In genomic region chr14:69879175-69880047, GRCh38 we compare ENCODE assay signal across 1 cellular context.
TF ChIP-seq lines count a peak whose summit lies in the region.

SMOC1 (plus strand) TSS chr14:69879416; CDS start chr14:69879679, 263 bp downstream.

TF ChIP-seq in HepG2, 621 proteins besides CTCF, POLR2A, EP300 and RAD21 (continued from another document and continues in another):
- TF ChIP-seq PRDM15 (CRISPR knock-in tag; IDR thresholded peaks at IDR 0.05) (no peak), DRAP1 (CRISPR knock-in tag; IDR thresholded peaks at IDR 0.05) (peak; percentile 99), ZNF766 (CRISPR knock-in tag; IDR thresholded peaks at IDR 0.05; ENCODE audit: borderline replicate concordance) (no peak), BCL3 (CRISPR knock-in tag; IDR thresholded peaks at IDR 0.05) (peak; percentile 73), ZNF101 (CRISPR knock-in tag; IDR thresholded peaks at IDR 0.05; ENCODE audit: borderline replicate concordance, low read depth) (no peak), ZNF232 (CRISPR knock-in tag; IDR thresholded peaks at IDR 0.05; ENCODE audit: borderline replicate concordance) (no peak), TBX2 (CRISPR knock-in tag; IDR thresholded peaks at IDR 0.05; ENCODE audit: borderline replicate concordance) (peak; percentile 80), PITX1 (CRISPR knock-in tag; IDR thresholded peaks at IDR 0.05) (no peak), CENPBD1 (CRISPR knock-in tag; IDR thresholded peaks at IDR 0.05; ENCODE audit: borderline replicate concordance, low read depth) (no peak), ZBTB37 (CRISPR knock-in tag; IDR thresholded peaks at IDR 0.05) (no peak), ZNF687 (CRISPR knock-in tag; IDR thresholded peaks at IDR 0.05) (peak; percentile 84), ELF3 (CRISPR knock-in tag; IDR thresholded peaks at IDR 0.05) (peak; percentile 28; the same call in 1 of the 2 replicates), ZNF781 (CRISPR knock-in tag; IDR thresholded peaks at IDR 0.05; ENCODE audit: borderline replicate concordance, not compliant biosample characterization) (no peak), ZNF564 (CRISPR knock-in tag; IDR thresholded peaks at IDR 0.05) (no peak), ZNF543 (CRISPR knock-in tag; IDR thresholded peaks at IDR 0.05) (peak; percentile 71; the same call in 1 of the 2 replicates), ZBTB33 (CRISPR knock-in tag; IDR thresholded peaks at IDR 0.05) (no peak), CBFB (CRISPR knock-in tag; IDR thresholded peaks at IDR 0.05) (peak; percentile 46; the same call in 1 of the 2 replicates), TERF1 (CRISPR knock-in tag; IDR thresholded peaks at IDR 0.05) (no peak), UBTF (CRISPR knock-in tag; IDR thresholded peaks at IDR 0.05) (peak; percentile 82; the same call in 1 of the 2 replicates), ZNF704 (CRISPR knock-in tag; IDR thresholded peaks at IDR 0.05; ENCODE audit: borderline replicate concordance) (no peak; the same call in 1 of the 2 replicates), TP53 (CRISPR knock-in tag; conservative IDR thresholded peaks at IDR 0.05) (no peak), ZNF580 (CRISPR knock-in tag; IDR thresholded peaks at IDR 0.05; ENCODE audit: borderline replicate concordance, low read depth) (no peak), RORA (CRISPR knock-in tag; IDR thresholded peaks at IDR 0.05) (no peak), ZNF143 (CRISPR knock-in tag; IDR thresholded peaks at IDR 0.05) (no peak; the same call in 1 of the 2 replicates), HMGA1 (CRISPR knock-in tag; conservative IDR thresholded peaks at IDR 0.05) (no peak), ZBTB34 (CRISPR knock-in tag; IDR thresholded peaks at IDR 0.05) (no peak), MYNN (CRISPR knock-in tag; IDR thresholded peaks at IDR 0.05; ENCODE audit: low read depth) (no peak), NR2F6 (IDR thresholded peaks at IDR 0.05) (no peak), NR2F6 (CRISPR knock-in tag; IDR thresholded peaks at IDR 0.05) (no peak), ZFP36L2 (CRISPR knock-in tag; IDR thresholded peaks at IDR 0.05) (no peak), MYC (CRISPR knock-in tag; IDR thresholded peaks at IDR 0.05; ENCODE audit: borderline replicate concordance) (peak; percentile 86), SP1 (IDR thresholded peaks at IDR 0.05) (no peak), SP1 (CRISPR knock-in tag; IDR thresholded peaks at IDR 0.05) (peak; percentile 33; the same call in 1 of the 2 replicates), ZNF639 (CRISPR knock-in tag; conservative IDR thresholded peaks at IDR 0.05) (0 out of 2 replicates have a peak, but pooled peaks have one; percentile 30), MXI1 (IDR thresholded peaks at IDR 0.05; ENCODE audit: borderline replicate concordance, low read depth, low read length) (peak; percentile 85; the same call in 1 of the 3 replicates), MEF2D (CRISPR knock-in tag; IDR thresholded peaks at IDR 0.05) (no peak)
